In the genomic region with DNA sequence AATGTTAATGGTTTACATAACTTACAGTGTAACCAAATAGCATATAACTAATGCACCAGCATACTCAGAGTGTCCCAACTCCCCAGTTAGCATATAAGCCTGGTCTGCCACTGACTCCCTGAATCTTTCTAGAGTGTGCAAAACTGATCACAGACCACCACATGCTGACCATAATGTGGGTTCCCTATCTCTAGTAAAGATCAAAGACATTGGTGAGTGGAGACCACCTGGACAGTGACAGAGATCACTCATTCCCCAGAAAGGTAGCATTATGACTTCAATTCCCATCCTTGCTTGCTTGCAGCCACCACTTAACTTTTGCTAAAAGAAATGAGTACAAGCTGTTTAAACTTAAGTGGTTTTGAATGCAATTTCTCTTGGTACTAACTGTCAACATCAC, we compare ENCODE assay signal across 21 cellular contexts. TPM values are rescaled to one million over a fixed set of nuclear protein-coding genes. Genes with fewer than 3 reads are reported as not detected.
A peak's percentile ranks its signal among the peaks of the same experiment; 100 is the strongest.
DNase-seq lines count a peak whose midpoint lies in the region; ATAC-seq, FAIRE-seq and TF ChIP-seq lines count a peak whose summit lies in the region.
"Had no signal": no experiment of that assay in that cellular context is flagged by ENCODE, and none has a peak within 500 bp of the region (broad histone marks: within the 10 kb centered on the region; RNA-seq: fewer than 3 reads in every experiment).

No MANE protein-coding gene starts in this region.

- H3K4me3 Mint-ChIP-seq in stimulated activated naive CD8-positive, alpha-beta T cell treated with anti-CD3 and anti-CD28 coated beads, Interleukin-15, amount 100 ng/mL, for 72 hours, result no peak overlapping the region
- H3K4me3 Mint-ChIP-seq: B cell, CD14-positive monocyte had no signal

- H3K27me3 Mint-ChIP-seq in stimulated activated naive CD8-positive, alpha-beta T cell treated with anti-CD3 and anti-CD28 coated beads, Interleukin-15, amount 100 ng/mL, for 72 hours, result no peaks in the 10 kb centered on the region
- H3K27me3 Mint-ChIP-seq: B cell had no signal

- peak; percentile 58 for ATAC-seq in stimulated activated naive CD8-positive, alpha-beta T cell treated with anti-CD3 and anti-CD28 coated beads, Interleukin-15, amount 100 ng/mL, for 72 hours
- no peak for ATAC-seq in stimulated activated naive CD8-positive, alpha-beta T cell treated with anti-CD3 and anti-CD28 coated beads, Interleukin-15, Interleukin-2, amounts not matched to agents 100 U/mL and 50 U/mL, for 24 hours
- ATAC-seq in HG02852 (IDR thresholded peaks at IDR 0.05; ENCODE audit: unreplicated experiment), result peak; percentile 54
- peak; percentile 21; the same call in 1 of the 3 replicates for ATAC-seq in GM12878
- no peak for ATAC-seq in HG03565 (IDR thresholded peaks at IDR 0.05; ENCODE audit: unreplicated experiment)
- ATAC-seq: A549, SK-N-SH treated with all-trans-retinoic acid at 6 μM for 48 hours had no signal

- no peaks in the 10 kb centered on the region for H3K9me3 ChIP-seq in GM12878 (replicated peaks; ENCODE audit: control insufficient read depth, insufficient read depth, low read length)
- H3K9me3 ChIP-seq: A549 had no signal

- no peak for DNase-seq in stimulated activated naive CD8-positive, alpha-beta T cell treated with anti-CD3 and anti-CD28 coated beads, Interleukin-15, amount 100 ng/mL, for 72 hours
- DNase-seq in stimulated activated naive CD8-positive, alpha-beta T cell treated with anti-CD3 and anti-CD28 coated beads, Interleukin-15, Interleukin-2, amounts not matched to agents 100 U/mL and 50 U/mL, for 24 hours, result no peak
- no peak for DNase-seq in GM12878 (ENCODE audit: low read depth, low spot score)
- no peak for DNase-seq in NCI-H2029 treated with DMSO at 0.1 percent for 48 hours (lab: John Stamatoyannopoulos, UW)
- no peak for DNase-seq in dorsolateral prefrontal cortex
- DNase-seq: EL, GF-D8, GOT3, Karpas-422, MV-4-11, NCI-H1694, NCI-H446 treated with DMSO at 0.1 percent for 48 hours, NCI-H526 treated with DMSO at 0.1 percent for 48 hours, SHP77 had no signal

- no peak overlapping the region for H2AFZ ChIP-seq in GM12878 (ENCODE audit: control insufficient read depth, low read depth, low read length)

- no peak overlapping the region for H3K9ac ChIP-seq in GM12878 (ENCODE audit: control insufficient read depth, insufficient read depth, low read length)

- RAD21 ChIA-PET in GM12878 (lab: Charles Lee; ENCODE audit: unreplicated experiment), result no interaction called here

- CTCF ChIA-PET in GM12878 (lab: Yijun Ruan, JAX), result no interaction called here

- no peak overlapping the region for H3K27ac ChIP-seq in GM12878 (ENCODE audit: control insufficient read depth, insufficient read depth)
- H3K27ac ChIP-seq in dorsolateral prefrontal cortex, result no peak overlapping the region
- H3K27ac ChIP-seq: A549 had no signal

- H3K79me2 ChIP-seq in GM12878 (ENCODE audit: control insufficient read depth, insufficient read depth, low read length), result no peaks in the 10 kb centered on the region

- no peaks in the 10 kb centered on the region for H3K36me3 ChIP-seq in GM12878 (ENCODE audit: control insufficient read depth in 2 of 2, insufficient read depth in 2 of 2, low read length in 1 of 2)

- SMC1A ChIA-PET in GM12878 (lab: Charles Lee; ENCODE audit: uncharacterized antibody, unreplicated experiment), result no interaction called here

- no peak overlapping the region for H3K4me3 ChIP-seq in GM12878
- H3K4me3 ChIP-seq in dorsolateral prefrontal cortex, result no peak overlapping the region
- H3K4me3 ChIP-seq: A549 had no signal

- peaks cover 0 to 2% of the 10 kb centered on the region in 2 donors for H3K9me3 Mint-ChIP-seq in stimulated activated naive CD8-positive, alpha-beta T cell treated with anti-CD3 and anti-CD28 coated beads, Interleukin-15, amount 100 ng/mL, for 72 hours

- H3K4me1 ChIP-seq in GM12878 (ENCODE audit: control insufficient read depth, insufficient read depth, low read length), result no peaks in the 10 kb centered on the region
- H3K4me1 ChIP-seq: A549 had no signal

- H3K4me2 ChIP-seq in GM12878 (ENCODE audit: control insufficient read depth, insufficient read depth), result no peak overlapping the region
- H3K4me2 ChIP-seq: A549 had no signal

- no peaks in the 10 kb centered on the region for H3K4me1 Mint-ChIP-seq in stimulated activated naive CD8-positive, alpha-beta T cell treated with anti-CD3 and anti-CD28 coated beads, Interleukin-15, amount 100 ng/mL, for 72 hours
- H3K4me1 Mint-ChIP-seq: B cell had no signal

- BruUV-seq in GM12878 (replicated peaks; lab: Mats Ljungman, UMichigan), result no TSS peak

- TF ChIP-seq RAD21 in GM12878 (IDR thresholded peaks at IDR 0.05; ENCODE audit: insufficient read depth, low read depth, low read length), result no peak

- no peak for TF ChIP-seq POLR2A in GM12878 (IDR thresholded peaks at IDR 0.05; ENCODE audit: low read depth, low read length)

- in situ Hi-C loops in GM12878 (cut with MboI), result no loop called here

- no peak for TF ChIP-seq EP300 in GM12878 (IDR thresholded peaks at IDR 0.05; ENCODE audit: borderline replicate concordance in 1 of 2, control insufficient read depth in 1 of 2, low read depth in 2 of 2, low read length in 2 of 2)

- no peak overlapping the region for H3K27ac Mint-ChIP-seq in stimulated activated naive CD8-positive, alpha-beta T cell treated with anti-CD3 and anti-CD28 coated beads, Interleukin-15, amount 100 ng/mL, for 72 hours
- H3K27ac Mint-ChIP-seq: B cell, CD14-positive monocyte had no signal

- TF ChIP-seq CTCF in GM12878 (IDR thresholded peaks at IDR 0.05 in 2 of 3, conservative IDR thresholded peaks at IDR 0.05 in 1 of 3; ENCODE audit: control insufficient read depth in 2 of 3, extremely low read depth in 1 of 3, insufficient read depth in 1 of 3, low read depth in 3 of 3, low read length in 3 of 3), result no peak
- no peak for TF ChIP-seq CTCF in dorsolateral prefrontal cortex (IDR thresholded peaks at IDR 0.05 in 54 of 56, conservative IDR thresholded peaks at IDR 0.05 in 2 of 56; ENCODE audit: low read depth in 1 of 56, partially characterized antibody in 56 of 56)

- H3K27me3 ChIP-seq in GM12878 (replicated peaks in 1 of 2; ENCODE audit: control insufficient read depth in 2 of 2, insufficient read depth in 2 of 2, low read length in 1 of 2), result no peaks in the 10 kb centered on the region
- H3K27me3 ChIP-seq in dorsolateral prefrontal cortex, result no peaks in the 10 kb centered on the region

- POLR2A ChIA-PET in GM12878 (lab: Charles Lee), result no interaction called here

- intact Hi-C loops in GM12878 (cut with micrococcal nuclease; ENCODE audit: unreplicated experiment) (no loop called here), dorsolateral prefrontal cortex (cut with DNase I) (no loop called here)

- FAIRE-seq in GM12878 (lab: Jason Lieb, UNC), result no peak
- FAIRE-seq: A549, D721Med had no signal

- H4K20me1 ChIP-seq in GM12878 (ENCODE audit: control insufficient read depth, insufficient read depth), result no peaks in the 10 kb centered on the region

TF ChIP-seq in GM12878, 131 proteins besides CTCF, POLR2A, EP300 and RAD21 (continues in another document):
- TF ChIP-seq, protein P1, sequence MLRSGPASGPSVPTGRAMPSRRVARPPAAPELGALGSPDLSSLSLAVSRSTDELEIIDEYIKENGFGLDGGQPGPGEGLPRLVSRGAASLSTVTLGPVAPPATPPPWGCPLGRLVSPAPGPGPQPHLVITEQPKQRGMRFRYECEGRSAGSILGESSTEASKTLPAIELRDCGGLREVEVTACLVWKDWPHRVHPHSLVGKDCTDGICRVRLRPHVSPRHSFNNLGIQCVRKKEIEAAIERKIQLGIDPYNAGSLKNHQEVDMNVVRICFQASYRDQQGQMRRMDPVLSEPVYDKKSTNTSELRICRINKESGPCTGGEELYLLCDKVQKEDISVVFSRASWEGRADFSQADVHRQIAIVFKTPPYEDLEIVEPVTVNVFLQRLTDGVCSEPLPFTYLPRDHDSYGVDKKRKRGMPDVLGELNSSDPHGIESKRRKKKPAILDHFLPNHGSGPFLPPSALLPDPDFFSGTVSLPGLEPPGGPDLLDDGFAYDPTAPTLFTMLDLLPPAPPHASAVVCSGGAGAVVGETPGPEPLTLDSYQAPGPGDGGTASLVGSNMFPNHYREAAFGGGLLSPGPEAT (IDR thresholded peaks at IDR 0.05; ENCODE audit: low read depth), result no peak
- TF ChIP-seq, protein P2, sequence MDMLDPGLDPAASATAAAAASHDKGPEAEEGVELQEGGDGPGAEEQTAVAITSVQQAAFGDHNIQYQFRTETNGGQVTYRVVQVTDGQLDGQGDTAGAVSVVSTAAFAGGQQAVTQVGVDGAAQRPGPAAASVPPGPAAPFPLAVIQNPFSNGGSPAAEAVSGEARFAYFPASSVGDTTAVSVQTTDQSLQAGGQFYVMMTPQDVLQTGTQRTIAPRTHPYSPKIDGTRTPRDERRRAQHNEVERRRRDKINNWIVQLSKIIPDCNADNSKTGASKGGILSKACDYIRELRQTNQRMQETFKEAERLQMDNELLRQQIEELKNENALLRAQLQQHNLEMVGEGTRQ (IDR thresholded peaks at IDR 0.05; ENCODE audit: borderline replicate concordance, low read depth, low read length), result no peak
- TF ChIP-seq RUNX3 (IDR thresholded peaks at IDR 0.05; ENCODE audit: low read length) (0 out of 2 replicates have a peak, but pooled peaks have one; percentile 6), EGR1 (IDR thresholded peaks at IDR 0.05; ENCODE audit: borderline replicate concordance in 1 of 2, low read depth in 2 of 2, low read length in 2 of 2) (no peak), CBFB (IDR thresholded peaks at IDR 0.05; ENCODE audit: low read depth) (no peak)

RNA-seq across cellular contexts. Expression of a gene that starts 39.0 kb away (rescaled TPM):
- 31.4 and 31.8 TPM in 2 replicates for total RNA-seq in GM12878 (2013; cell fraction: nucleolus; rRNA removed)
- total RNA-seq in GM12878 (2014; rRNA removed) (3.6 and 7.0 TPM in 2 replicates), GM12878 (2014; rRNA removed; fragmentation: Illumina TruSeq; extraction: Trizol) (7.1 and 8.6 TPM in 2 replicates), GM12878 (2021) (4.3 and 4.5 TPM in 2 replicates), dorsolateral prefrontal cortex (10 to 100 TPM; 23.3 to 64.1 (median 36.9) TPM)
- polyA plus RNA-seq in GM12878 (2011; ENCODE audit: low read depth), result 2.0 TPM
- polyA plus RNA-seq in GM12878 (2011; rRNA removed) (9.5 and 15.6 TPM in 2 replicates), GM12878 (2014; fragmentation: Illumina TruSeq; extraction: Trizol) (6.5 and 9.0 TPM in 2 replicates), GM12878 (2014; fragmentation: Nextera tagmentation; extraction: Ambion mirVana) (1 to 10 TPM; 1.2 to 1.8 TPM), GM12878 (2014; rRNA removed) (3.9 and 5.6 TPM in 2 replicates), GM12878 (2016; fragmentation: Nextera tagmentation; extraction: Ambion mirVana) (1 to 10 TPM; 2.6 to 3.6 TPM)
- polyA plus RNA-seq in GM12878 (2011; cell fraction: cytosol; rRNA removed), result 3.7 and 4.7 TPM in 2 replicates
- polyA plus RNA-seq in GM12878 (2011; cell fraction: nucleus; rRNA removed), result 9.0 and 9.5 TPM in 2 replicates
- 3.7 and 3.8 TPM in 2 replicates for polyA plus RNA-seq in GM12878 (2012)
- polyA minus RNA-seq in GM12878 (2011; rRNA and poly(A)+ RNA removed), result 10.3 and 10.5 TPM in 2 replicates
- 4.1 and 5.3 TPM in 2 replicates for polyA minus RNA-seq in GM12878 (2011; cell fraction: cytosol; rRNA and poly(A)+ RNA removed)
- polyA minus RNA-seq in GM12878 (2011; cell fraction: nucleus; rRNA and poly(A)+ RNA removed), result 9.9 and 15.5 TPM in 2 replicates

Comparison
In these comparisons a context has a peak if more than half of its experiments do, and no peak if none do; other contexts are left out.
1. ATAC-seq: peak in stimulated activated naive CD8-positive, alpha-beta T cell treated with anti-CD3 and anti-CD28 coated beads, Interleukin-15, amount 100 ng/mL, for 72 hours (single experiment), HG02852 (single experiment) and GM12878 (single experiment); none in stimulated activated naive CD8-positive, alpha-beta T cell treated with anti-CD3 and anti-CD28 coated beads, Interleukin-15, Interleukin-2, amounts not matched to agents 100 U/mL and 50 U/mL, for 24 hours (single experiment) and HG03565 (single experiment).